Comparison of ENCODE assay signal across 10 cellular contexts in the genomic region with DNA sequence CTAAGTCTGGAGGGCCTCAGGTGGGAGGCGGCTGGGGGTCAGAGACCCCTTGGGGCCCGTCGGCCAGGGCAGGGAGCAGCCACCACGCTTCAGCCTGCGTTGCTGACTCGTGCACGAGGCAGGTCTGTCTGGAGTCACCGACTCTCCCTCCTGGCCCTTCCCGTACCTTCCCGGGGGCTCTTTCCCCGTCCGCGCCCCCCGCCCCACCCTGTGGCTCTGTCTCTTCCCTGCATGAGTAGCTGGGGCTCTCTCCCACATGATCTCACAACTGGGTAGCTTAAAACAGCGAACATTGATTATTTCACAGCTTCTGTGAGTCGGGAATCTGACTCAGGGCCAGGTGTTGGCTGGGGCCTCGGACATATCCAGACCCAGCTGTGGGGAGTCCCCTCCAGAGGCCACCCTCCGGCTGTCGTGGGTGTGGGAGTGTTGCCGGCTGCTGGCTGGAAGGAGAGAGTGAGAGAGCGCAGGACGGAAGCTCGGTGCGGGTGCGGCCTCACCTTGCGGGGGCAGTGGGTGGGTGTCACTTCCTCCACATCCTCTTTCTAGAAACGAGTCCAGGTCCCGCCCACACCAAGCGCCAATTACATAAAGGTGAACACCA. TPM values are rescaled to one million over a fixed set of nuclear protein-coding genes. Genes with fewer than 3 reads are reported as not detected.
DNase-seq lines count a peak whose midpoint lies in the region; ATAC-seq, FAIRE-seq and TF ChIP-seq lines count a peak whose summit lies in the region.
"Had no signal": no experiment of that assay in that cellular context is flagged by ENCODE, and none has a peak within 500 bp of the region (broad histone marks: within the 10 kb centered on the region; RNA-seq: fewer than 3 reads in every experiment).

No MANE protein-coding gene starts in this region.

- no peaks in the 10 kb centered on the region for H3K9me3 ChIP-seq in CD4-positive, alpha-beta T cell (ENCODE audit: control insufficient read depth, low read length)
- no peaks in the 10 kb centered on the region for H3K9me3 ChIP-seq in GM12878 (replicated peaks; ENCODE audit: control insufficient read depth, insufficient read depth, low read length)

- no peak for TF ChIP-seq RAD21 in GM12878 (IDR thresholded peaks at IDR 0.05; ENCODE audit: insufficient read depth, low read depth, low read length)

- peak overlapping the region; percentile 49 for H3K4me3 Mint-ChIP-seq in CD4-positive, alpha-beta T cell
- H3K4me3 Mint-ChIP-seq in WTC11, result no peak overlapping the region

- no peaks in the 10 kb centered on the region for H3K79me2 ChIP-seq in GM12878 (ENCODE audit: control insufficient read depth, insufficient read depth, low read length)

- H3K27ac Mint-ChIP-seq in CD4-positive, alpha-beta T cell, result no peak overlapping the region
- no peak overlapping the region for H3K27ac Mint-ChIP-seq in WTC11

- no peaks in the 10 kb centered on the region for H3K9me3 Mint-ChIP-seq in CD4-positive, alpha-beta T cell
- H3K9me3 Mint-ChIP-seq in WTC11, result no peaks in the 10 kb centered on the region

- 0 out of 2 replicates have a peak overlapping the region, but pooled peaks have one; percentile 9 for H3K4me2 ChIP-seq in GM12878 (ENCODE audit: control insufficient read depth, insufficient read depth)

- H4K20me1 ChIP-seq in GM12878 (ENCODE audit: control insufficient read depth, insufficient read depth), result no peaks in the 10 kb centered on the region

- peaks cover 6% of the 10 kb centered on the region for H3K4me1 ChIP-seq in GM12878 (ENCODE audit: control insufficient read depth, insufficient read depth, low read length)

- ATAC-seq in CD4-positive, alpha-beta T cell (ENCODE audit: poor library complexity), result peak; percentile 72
- ATAC-seq in activated CD4-positive, CD25-positive, alpha-beta regulatory T cell treated with anti-CD3 and anti-CD28 coated beads, Interleukin-2, amount 50 U/mL, for 24 hours, result peak; percentile 60 to 67
- ATAC-seq in GM12878 (peak; percentile 76), omental fat pad (ENCODE audit: low FRiP score) (peak; percentile 42), WTC11 (no peak)

- no peaks in the 10 kb centered on the region for H3K36me3 ChIP-seq in GM12878 (ENCODE audit: control insufficient read depth in 2 of 2, insufficient read depth in 2 of 2, low read length in 1 of 2)

- POLR2A ChIA-PET in CD4-positive, alpha-beta T cell (lab: Charles Lee), result interaction anchor here (1.6 kb wide), 1 partner anchor 15 kb away, joined by 7 read pairs; no protein-coding TSS in a partner anchor
- POLR2A ChIA-PET in GM12878 (lab: Charles Lee), result no interaction called here
- POLR2A ChIA-PET in WTC11 (lab: Charles Lee), result no interaction called here
- POLR2A ChIA-PET in HEK293T (lab: Yijun Ruan, JAX), result no interaction called here

- RAD21 ChIA-PET in GM12878 (lab: Charles Lee; ENCODE audit: unreplicated experiment), result no interaction called here

- H3K36me3 Mint-ChIP-seq in CD4-positive, alpha-beta T cell (ENCODE audit: low read depth), result no peaks in the 10 kb centered on the region
- no peaks in the 10 kb centered on the region for H3K36me3 Mint-ChIP-seq in WTC11

- TF ChIP-seq EP300 in GM12878 (IDR thresholded peaks at IDR 0.05; ENCODE audit: borderline replicate concordance in 1 of 2, control insufficient read depth in 1 of 2, low read depth in 2 of 2, low read length in 2 of 2), result no peak

- SMC1A ChIA-PET in GM12878 (lab: Charles Lee; ENCODE audit: uncharacterized antibody, unreplicated experiment), result interaction anchor here (1.0 kb wide), 1 partner anchor 10 kb away, joined by 3 read pairs; no protein-coding TSS in a partner anchor

- H3K27me3 ChIP-seq in CD4-positive, alpha-beta T cell (ENCODE audit: control insufficient read depth, insufficient read depth, low read length), result peaks cover 13% of the 10 kb centered on the region
- no peaks in the 10 kb centered on the region; a peak in 1 of 4 replicates for H3K27me3 ChIP-seq in GM12878 (replicated peaks in 1 of 2; ENCODE audit: control insufficient read depth in 2 of 2, insufficient read depth in 2 of 2, low read length in 1 of 2)

- FAIRE-seq in GM12878 (lab: Jason Lieb, UNC), result no peak
- FAIRE-seq: H1 had no signal

- CTCF ChIA-PET in CD4-positive, alpha-beta T cell (lab: Charles Lee), result no interaction called here
- CTCF ChIA-PET in GM12878 (lab: Yijun Ruan, JAX), result interaction anchor here (0.7 to 1.5 kb wide), 2 partner anchors 17 to 117 kb away, joined by 3 to 5 read pairs; partner anchors contain the start of gene SLC38A10
- CTCF ChIA-PET in WTC11 (lab: Charles Lee), result interaction anchor here (0.9 kb wide), 1 partner anchor 71 kb away, joined by 3 read pairs; no protein-coding TSS in a partner anchor
- CTCF ChIA-PET in HEK293T (lab: Yijun Ruan, JAX), result no interaction called here

- no peak for TF ChIP-seq POLR2A in GM12878 (IDR thresholded peaks at IDR 0.05; ENCODE audit: low read depth, low read length)

- peaks cover 9% of the 10 kb centered on the region for H3K4me1 Mint-ChIP-seq in CD4-positive, alpha-beta T cell (ENCODE audit: low read depth)
- peaks cover 5% of the 10 kb centered on the region; the same call in 1 of the 2 replicates for H3K4me1 Mint-ChIP-seq in WTC11

- BruUV-seq in GM12878 (replicated peaks; lab: Mats Ljungman, UMichigan), result no TSS peak

- peaks cover 27% of the 10 kb centered on the region for H3K27me3 Mint-ChIP-seq in CD4-positive, alpha-beta T cell
- H3K27me3 Mint-ChIP-seq in WTC11 (ENCODE audit: low read depth), result peaks cover 9% of the 10 kb centered on the region

- no peak for TF ChIP-seq CTCF in CD4-positive, alpha-beta T cell (IDR thresholded peaks at IDR 0.05)
- no peak for TF ChIP-seq CTCF in GM12878 (IDR thresholded peaks at IDR 0.05 in 2 of 3, conservative IDR thresholded peaks at IDR 0.05 in 1 of 3; ENCODE audit: control insufficient read depth in 2 of 3, extremely low read depth in 1 of 3, insufficient read depth in 1 of 3, low read depth in 3 of 3, low read length in 3 of 3)
- no peak for TF ChIP-seq CTCF in omental fat pad (IDR thresholded peaks at IDR 0.05)
- no peak for TF ChIP-seq CTCF in WTC11 (IDR thresholded peaks at IDR 0.05)

- in situ Hi-C loops in GM12878 (cut with MboI), result no loop called here

- WGBS in GM12878 (ENCODE audit: insufficient coverage, insufficient replicate concordance, low lambda C conversion rate, missing lambda C conversion rate), result 22% methylated on average over 29 of the region's 29 CpGs

- no peak overlapping the region for H3K27ac ChIP-seq in CD4-positive, alpha-beta T cell (ENCODE audit: low read depth, low read length)
- no peak overlapping the region for H3K27ac ChIP-seq in GM12878 (ENCODE audit: control insufficient read depth, insufficient read depth)
- H3K27ac ChIP-seq: epithelial cell of prostate had no signal

- no peak overlapping the region for H3K9ac ChIP-seq in GM12878 (ENCODE audit: control insufficient read depth, insufficient read depth, low read length)

- no peak overlapping the region for H3K4me3 ChIP-seq in GM12878

- no peak overlapping the region for H2AFZ ChIP-seq in GM12878 (ENCODE audit: control insufficient read depth, low read depth, low read length)

- DNase-seq in CD4-positive, alpha-beta T cell, result peak in 8 of 10 experiments; percentile 14 to 55 (median 32)
- DNase-seq in GM12878 (ENCODE audit: low read depth, low spot score), result no peak
- no peak for DNase-seq in omental fat pad (ENCODE audit: low spot score)
- no peak for DNase-seq in WTC11 (ENCODE audit: low spot score)
- no peak for DNase-seq in HEK293T (ENCODE audit: extremely low spot score)
- no peak for DNase-seq in HuH-7 (ENCODE audit: low spot score)
- no peak for DNase-seq in MV-4-11 (lab: John Stamatoyannopoulos, UW)

- intact Hi-C loops in CD4-positive, alpha-beta T cell (cut with DNase I, micrococcal nuclease), result no loop called here
- intact Hi-C loops in GM12878 (cut with micrococcal nuclease; ENCODE audit: unreplicated experiment), result no loop called here

TF ChIP-seq in WTC11, 78 proteins besides CTCF, POLR2A, EP300 and RAD21 (continues in another document):
- TF ChIP-seq E2F5 (CRISPR knock-in tag; IDR thresholded peaks at IDR 0.05) (no peak), ZNF396 (CRISPR knock-in tag; IDR thresholded peaks at IDR 0.05; ENCODE audit: borderline replicate concordance) (no peak)

TF ChIP-seq in HEK293T, 16 proteins besides CTCF, POLR2A, EP300 and RAD21 (continues in another document):
- TF ChIP-seq ZNF384 (IDR thresholded peaks at IDR 0.05), result no peak
- no peak for TF ChIP-seq SUZ12 (IDR thresholded peaks at IDR 0.05)
- TF ChIP-seq SP1 (IDR thresholded peaks at IDR 0.05), result no peak
- no peak for TF ChIP-seq ELF4 (IDR thresholded peaks at IDR 0.05)
- TF ChIP-seq FOXM1 (IDR thresholded peaks at IDR 0.05; ENCODE audit: borderline replicate concordance), result no peak
- no peak for TF ChIP-seq CTBP1 (IDR thresholded peaks at IDR 0.05; ENCODE audit: borderline replicate concordance)
- no peak for TF ChIP-seq HDGF (IDR thresholded peaks at IDR 0.05; ENCODE audit: borderline replicate concordance)

RNA-seq across cellular contexts. Expression of gene BAHCC1, which starts 17.3 kb away (rescaled TPM):
- total RNA-seq in CD4-positive, alpha-beta T cell, result under 1 TPM; 0.20 to 0.41 TPM
- total RNA-seq in GM12878 (2013; cell fraction: nucleolus; rRNA removed), result 0.32 and 0.84 TPM in 2 replicates
- total RNA-seq in GM12878 (2014; rRNA removed) (under 0.01 TPM in 1 of 2 replicates, not detected in the other), GM12878 (2014; rRNA removed; fragmentation: Illumina TruSeq; extraction: Trizol) (not detected in 2 replicates), GM12878 (2021) (0.10 and 0.45 TPM in 2 replicates), omental fat pad (10 to 100 TPM in 1 of 4 donors, 1 to 10 TPM in 3; 4.8 to 20.8 (median 7.1) TPM), WTC11 (2021) (17.1 to 29.8 TPM (median 21.5 TPM) in 3 replicates)
- not detected for polyA plus RNA-seq in GM12878 (2011; ENCODE audit: low read depth)
- polyA plus RNA-seq in GM12878 (2011; rRNA removed) (0.12 TPM in 1 of 2 replicates, not detected in the other), GM12878 (2014; fragmentation: Illumina TruSeq; extraction: Trizol) (not detected in 2 replicates), GM12878 (2014; fragmentation: Nextera tagmentation; extraction: Ambion mirVana) (not detected), GM12878 (2014; rRNA removed) (0.03 TPM in 2 replicates), GM12878 (2016; fragmentation: Nextera tagmentation; extraction: Ambion mirVana) (under 1 TPM in 1 of 2 experiments, not detected in 1; 0.14 TPM)
- polyA plus RNA-seq in GM12878 (2011; cell fraction: cytosol; rRNA removed), result 0.01 and 0.07 TPM in 2 replicates
- polyA plus RNA-seq in GM12878 (2011; cell fraction: nucleus; rRNA removed), result 0.32 and 0.75 TPM in 2 replicates
- polyA plus RNA-seq in GM12878 (2012), result 0.03 and 0.07 TPM in 2 replicates
- polyA minus RNA-seq in GM12878 (2011; rRNA and poly(A)+ RNA removed), result 0.10 TPM in 1 of 2 replicates, not detected in the other
- polyA minus RNA-seq in GM12878 (2011; cell fraction: cytosol; rRNA and poly(A)+ RNA removed), result not detected in 2 replicates
- 0.48 and 0.67 TPM in 2 replicates for polyA minus RNA-seq in GM12878 (2011; cell fraction: nucleus; rRNA and poly(A)+ RNA removed)

Comparison
In these comparisons a context has a peak if more than half of its experiments do, and no peak if none do; other contexts are left out.
1. DNase-seq: peak in CD4-positive, alpha-beta T cell (8 of 10); none in GM12878 (single experiment), omental fat pad (single experiment), WTC11 (single experiment), HEK293T (single experiment), HuH-7 (single experiment) and MV-4-11 (single experiment).
2. CTCF ChIA-PET loops: an anchor here in GM12878 (0.7 to 1.5 kb wide) and WTC11 (0.9 kb wide); none called in CD4-positive, alpha-beta T cell and HEK293T.